Comparison of ENCODE assay signal across 25 cellular contexts in genomic region chr13:104163866-104164630, GRCh38.
"Had no signal": no experiment of that assay in that cellular context is flagged by ENCODE, and none has a peak within 500 bp of the region (broad histone marks: within the 10 kb centered on the region; RNA-seq: fewer than 3 reads in every experiment).

No MANE protein-coding gene starts in this region.

- H3K4me3 ChIP-seq: SJCRH30, SK-N-MC had no signal

- H3K27ac Mint-ChIP-seq: T-helper 17 cell had no signal

- DNase-seq: IMR-90, Karpas-422, KG1, MV-4-11, NCI-H1048, NCI-H1105, NCI-H1417, NCI-H146, NCI-H1694 treated with DMSO at 0.1 percent for 48 hours, NCI-H1930, NCI-H2081, NCI-H2107, NCI-H2171 treated with DMSO at 0.1 percent for 48 hours, NCI-H2227 treated with DMSO at 0.1 percent for 48 hours, NCI-H524, NCI-H69, NCI-H774, SHP77 treated with DMSO at 0.1 percent for 48 hours, SJCRH30, T-helper 1 cell, T-helper 17 cell had no signal

- H3K9me3 ChIP-seq: SJCRH30 had no signal

- H3K27ac ChIP-seq: SJCRH30, SK-N-MC had no signal

- H3K27me3 ChIP-seq: SJCRH30 had no signal

- H3K36me3 ChIP-seq: SJCRH30 had no signal

- H3K27me3 Mint-ChIP-seq: T-helper 17 cell had no signal

- ATAC-seq: HepG2, Panc1, Right ventricle myocardium inferior, T-helper 17 cell had no signal

- H3K4me3 Mint-ChIP-seq: T-helper 17 cell had no signal

- H3K4me1 Mint-ChIP-seq: T-helper 17 cell had no signal
